18 cellular contexts compared by ENCODE assay signal in genomic region chrX:104315555-104315954, GRCh38.
DNase-seq lines count a peak whose midpoint lies in the region; ATAC-seq and TF ChIP-seq lines count a peak whose summit lies in the region.
"Had no signal": no experiment of that assay in that cellular context is flagged by ENCODE, and none has a peak within 500 bp of the region (broad histone marks: within the 10 kb centered on the region; RNA-seq: fewer than 3 reads in every experiment).

No MANE protein-coding gene starts in this region.

- no peaks in the 10 kb centered on the region for H3K4me1 ChIP-seq in lung (ENCODE audit: control insufficient read depth in 2 of 2, insufficient read depth in 2 of 2, low read length in 2 of 2)
- no peaks in the 10 kb centered on the region for H3K4me1 ChIP-seq in aorta (ENCODE audit: control insufficient read depth in 1 of 2, insufficient read depth in 2 of 2, low read length in 2 of 2)
- H3K4me1 ChIP-seq: heart right ventricle, SJCRH30, transverse colon had no signal

- H3K27ac ChIP-seq in lung (ENCODE audit: low read depth in 1 of 2, low read length in 1 of 2) (no peak overlapping the region), aorta (ENCODE audit: low read depth in 1 of 2, low read length in 2 of 2) (no peak overlapping the region)
- H3K27ac ChIP-seq: cardiac muscle cell, heart right ventricle, SJCRH30, transverse colon had no signal

- ATAC-seq in lung (ENCODE audit: insufficient read depth, low FRiP score): peak; percentile 49
- ATAC-seq in GM18861 (IDR thresholded peaks at IDR 0.05; ENCODE audit: unreplicated experiment): no peak
- ATAC-seq in aorta (ENCODE audit: low FRiP score): no peak
- ATAC-seq: heart right ventricle had no signal

- H3K27me3 ChIP-seq in lung (ENCODE audit: control insufficient read depth, insufficient read depth) (no peaks in the 10 kb centered on the region), aorta (ENCODE audit: control insufficient read depth in 1 of 2, insufficient read depth in 2 of 2, low read length in 1 of 2) (no peaks in the 10 kb centered on the region)
- H3K27me3 ChIP-seq: SJCRH30, transverse colon had no signal

- TF ChIP-seq CTCF in choroid plexus epithelial cell (conservative IDR thresholded peaks at IDR 0.05; ENCODE audit: low read depth, low read length): no peak
- TF ChIP-seq CTCF in lung (IDR thresholded peaks at IDR 0.05; ENCODE audit: control extremely low read depth, extremely low read depth): no peak

- intact Hi-C loops in aorta (cut with DNase I): no loop called here

- WGBS in lung, 2 donors: 56 to 75% methylated on average over 3 of the region's 3 CpGs
- WGBS in aorta, 2 donors: 30 to 32% methylated on average over 3 of the region's 3 CpGs

- H3K9me3 ChIP-seq in lung (ENCODE audit: control insufficient read depth in 2 of 2, insufficient read depth in 1 of 2, low read length in 1 of 2) (no peaks in the 10 kb centered on the region), aorta (ENCODE audit: control insufficient read depth, low read length) (no peaks in the 10 kb centered on the region)
- H3K9me3 ChIP-seq: heart right ventricle, SJCRH30, transverse colon had no signal

- no peak overlapping the region for H3K4me3 ChIP-seq in choroid plexus epithelial cell (ENCODE audit: low read depth, low read length)
- no peak overlapping the region for H3K4me3 ChIP-seq in lung
- no peak overlapping the region for H3K4me3 ChIP-seq in aorta (ENCODE audit: low read length in 2 of 2)
- H3K4me3 ChIP-seq: cardiac muscle cell, heart right ventricle, SJCRH30, transverse colon had no signal

- DNase-seq in EH (ENCODE audit: low read depth): peak; percentile 68
- DNase-seq in NCI-H226: peak; percentile 77
- peak; percentile 28 for DNase-seq in choroid plexus epithelial cell (ENCODE audit: low read depth)
- no peak for DNase-seq in lung (ENCODE audit: low spot score)
- DNase-seq in G401 (ENCODE audit: low spot score): no peak
- DNase-seq in aorta: no peak
- no peak for DNase-seq in stimulated activated CD4-positive, alpha-beta T cell treated with anti-CD3 and anti-CD28 coated beads, Interleukin-15, amount 100 ng/mL, for 24 hours
- DNase-seq: activated CD4-positive, alpha-beta memory T cell treated with anti-CD3 and anti-CD28 coated beads for 36 hours; heart right ventricle; naive B cell; NCI-H1105 treated with DMSO at 0.1 percent for 48 hours; retina; SJCRH30; stimulated activated CD4-positive, alpha-beta T cell treated with anti-CD3 and anti-CD28 coated beads, Interleukin-2, amount 100 ng/mL, for 24 hours; stimulated activated CD8-positive, alpha-beta memory T cell treated with anti-CD3 and anti-CD28 coated beads, Interleukin-4, amount 100 ng/mL, for 48 hours; transverse colon had no signal

- in situ Hi-C loops in G401 (cut with HindIII; ENCODE audit: low sequenced_read_pairs): no loop called here

- H3K36me3 ChIP-seq in lung (ENCODE audit: control insufficient read depth in 2 of 2, insufficient read depth in 2 of 2, low read length in 2 of 2) (no peaks in the 10 kb centered on the region), aorta (ENCODE audit: control insufficient read depth in 1 of 2, insufficient read depth in 2 of 2, low read length in 1 of 2) (no peaks in the 10 kb centered on the region)
- H3K36me3 ChIP-seq: cardiac muscle cell, heart right ventricle, SJCRH30, transverse colon had no signal

Comparison
In these comparisons a context has a peak if more than half of its experiments do, and no peak if none do; other contexts are left out.
1. DNase-seq: peak in EH (single experiment), NCI-H226 (single experiment) and choroid plexus epithelial cell (single experiment); none in lung (single experiment), G401 (single experiment), aorta (0 of 2) and stimulated activated CD4-positive, alpha-beta T cell treated with anti-CD3 and anti-CD28 coated beads, Interleukin-15, amount 100 ng/mL, for 24 hours (single experiment).